21 cellular contexts compared by ENCODE assay signal in genomic region chr1:117639741-117640140, GRCh38. TPM values are rescaled to one million over a fixed set of nuclear protein-coding genes. Genes with fewer than 3 reads are reported as not detected.
"Had no signal": no experiment of that assay in that cellular context is flagged by ENCODE, and none has a peak within 500 bp of the region (broad histone marks: within the 10 kb centered on the region; RNA-seq: fewer than 3 reads in every experiment).

No MANE protein-coding gene starts in this region.

- H3K27ac ChIP-seq: RWPE1, SJCRH30 had no signal

- H3K4me3 ChIP-seq: SJCRH30 had no signal

- H3K36me3 ChIP-seq: SJCRH30 had no signal

- ATAC-seq: HepG2, Panc1, PC-3, SK-N-SH treated with all-trans-retinoic acid at 6 μM for 48 hours had no signal

- H3K4me1 ChIP-seq: SJCRH30 had no signal

- DNase-seq: IMR-90, KG1, NCI-H1092 treated with DMSO at 0.1 percent for 48 hours, NCI-H1436, NCI-H187, NCI-H2029, NCI-H2081 treated with DMSO at 0.1 percent for 48 hours, NCI-H2171, NCI-H345, NCI-H446 treated with DMSO at 0.1 percent for 48 hours, NCI-H510A treated with DMSO at 0.1 percent for 48 hours, NCI-H526, PC-3, SHP77 treated with DMSO at 0.1 percent for 48 hours, SJCRH30 had no signal

- H3K9me3 ChIP-seq: SJCRH30 had no signal

RNA-seq across cellular contexts. Expression of gene TENT5C, which starts 33.9 kb away (rescaled TPM):
- total RNA-seq: LHCN-M2, MCF 10A had no signal
